Comparison of ENCODE assay signal across 29 cellular contexts in genomic region chr11:60864856-60865513, GRCh38. TPM values are rescaled to one million over a fixed set of nuclear protein-coding genes. Genes with fewer than 3 reads are reported as not detected.
DNase-seq lines count a peak whose midpoint lies in the region; ATAC-seq and TF ChIP-seq lines count a peak whose summit lies in the region.
"Had no signal": no experiment of that assay in that cellular context is flagged by ENCODE, and none has a peak within 500 bp of the region (broad histone marks: within the 10 kb centered on the region; RNA-seq: fewer than 3 reads in every experiment).

No MANE protein-coding gene starts in this region.

- no CpG with 5 or more reads among the region's 7 CpGs for WGBS in neuronal stem cell (ENCODE audit: extremely low coverage in 2 of 2, insufficient read length in 2 of 2, insufficient replicate concordance in 1 of 2), 2 donors

- H2BK12ac ChIP-seq in neuronal stem cell (ENCODE audit: low read length) = no peak overlapping the region

- H3K9ac ChIP-seq in BLaER1 = no peak overlapping the region
- no peak overlapping the region for H3K9ac ChIP-seq in MM.1S (ENCODE audit: low read length)
- H3K9ac ChIP-seq in neuronal stem cell (ENCODE audit: low read depth, low read length, poor library complexity) = no peak overlapping the region

- H2AK5ac ChIP-seq in neuronal stem cell (ENCODE audit: low read depth, low read length) = no peak overlapping the region

- peak overlapping the region; percentile 69 for H3K27ac Mint-ChIP-seq in activated CD8-positive, alpha-beta memory T cell treated with anti-CD3 and anti-CD28 coated beads, Interleukin-2, amount 10 ng/mL, durations not matched to agents 7 days and 5 days
- no peak overlapping the region for H3K27ac Mint-ChIP-seq in CD8-positive, alpha-beta T cell
- H3K27ac Mint-ChIP-seq in activated T-helper 1 cell treated with anti-CD3 and anti-CD28 coated beads, Interleukin-12 subunit alpha, Interleukin-12 subunit beta, Interleukin-2, Interleukin-4 antibody, amounts not matched to agents 30 ng/mL and 10 ng/mL and 1 ng/mL, durations not matched to agents 14 hours and 24 hours and 36 hours = no peak overlapping the region
- H3K27ac Mint-ChIP-seq: immature natural killer cell; stimulated activated naive CD8-positive, alpha-beta T cell treated with anti-CD3 and anti-CD28 coated beads, Interleukin-15, amount 100 ng/mL, for 72 hours had no signal

- peak overlapping the region; percentile 25 for H3K14ac ChIP-seq in neuronal stem cell (ENCODE audit: low read length)

- peak; percentile 23 for DNase-seq in MM.1S
- no peak for DNase-seq in activated CD8-positive, alpha-beta memory T cell treated with anti-CD3 and anti-CD28 coated beads, Interleukin-2, amount 10 ng/mL, durations not matched to agents 7 days and 5 days
- DNase-seq in neuronal stem cell (ENCODE audit: low spot score) = no peak
- no peak for DNase-seq in NCI-H2029 treated with DMSO at 0.1 percent for 48 hours (lab: John Stamatoyannopoulos, UW)
- no peak for DNase-seq in CD8-positive, alpha-beta T cell
- DNase-seq in activated T-helper 1 cell treated with anti-CD3 and anti-CD28 coated beads, Interleukin-12 subunit alpha, Interleukin-12 subunit beta, Interleukin-2, Interleukin-4 antibody, amounts not matched to agents 30 ng/mL and 10 ng/mL and 1 ng/mL, durations not matched to agents 14 hours and 24 hours and 36 hours (ENCODE audit: low spot score) = no peak
- DNase-seq: activated CD4-positive, alpha-beta T cell treated with anti-CD3 and anti-CD28 coated beads for 48 hours; COR-L47; DMS53; hypothalamus; immature natural killer cell; mesenchymal stem cell; NCI-H1417; NCI-H2081 treated with DMSO at 0.1 percent for 48 hours; NCI-H226; NCI-H774; stimulated activated naive CD8-positive, alpha-beta T cell treated with anti-CD3 and anti-CD28 coated beads, Interleukin-15, amount 100 ng/mL, for 72 hours had no signal

- H3K79me1 ChIP-seq in neuronal stem cell (ENCODE audit: low read depth, low read length) = no peaks in the 10 kb centered on the region

- no peak for TF ChIP-seq CTCF in MM.1S (IDR thresholded peaks at IDR 0.05; ENCODE audit: low read length)
- no peak for TF ChIP-seq CTCF in CD8-positive, alpha-beta T cell (IDR thresholded peaks at IDR 0.05)

- H3K4me2 ChIP-seq in BLaER1 (peak overlapping the region; percentile 61), MM.1S (ENCODE audit: low read depth, low read length) (peak overlapping the region; percentile 5; the same call in 1 of the 2 replicates), neuronal stem cell (ENCODE audit: insufficient read depth, low read length, poor library complexity, severe bottlenecking) (no peak overlapping the region)

- no peak overlapping the region for H4K91ac ChIP-seq in neuronal stem cell (ENCODE audit: low read depth, low read length, poor library complexity)

- no peaks in the 10 kb centered on the region for H3K27me3 ChIP-seq in BLaER1
- no peaks in the 10 kb centered on the region for H3K27me3 ChIP-seq in MM.1S (replicated peaks; ENCODE audit: insufficient read depth, low read length)
- H3K27me3 ChIP-seq in neuronal stem cell (ENCODE audit: control insufficient read depth in 3 of 3, insufficient read depth in 3 of 3, low read depth in 1 of 3, low read length in 3 of 3) = peaks cover 0 to 5% (median 0%) of the 10 kb centered on the region in 3 experiments
- no peaks in the 10 kb centered on the region for H3K27me3 ChIP-seq in CD8-positive, alpha-beta T cell (ENCODE audit: insufficient read depth, low read length)
- H3K27me3 ChIP-seq: tibial nerve had no signal

- no peaks in the 10 kb centered on the region for H3K9me3 ChIP-seq in BLaER1
- H3K9me3 ChIP-seq in MM.1S (replicated peaks; ENCODE audit: insufficient read depth, low read length) = no peaks in the 10 kb centered on the region
- H3K9me3 ChIP-seq in neuronal stem cell (replicated peaks in 1 of 2; ENCODE audit: control insufficient read depth in 2 of 2, insufficient read depth in 1 of 2, low read depth in 1 of 2, low read length in 2 of 2) = no peaks in the 10 kb centered on the region
- no peaks in the 10 kb centered on the region for H3K9me3 ChIP-seq in CD8-positive, alpha-beta T cell (ENCODE audit: low read length)
- H3K9me3 ChIP-seq: tibial nerve had no signal

- H2BK120ac ChIP-seq in neuronal stem cell (ENCODE audit: low read depth, low read length) = no peak overlapping the region

- H3K36me3 ChIP-seq in BLaER1 (no peaks in the 10 kb centered on the region), MM.1S (replicated peaks; ENCODE audit: insufficient read depth, low read length) (no peaks in the 10 kb centered on the region), neuronal stem cell (replicated peaks in 1 of 2; ENCODE audit: control insufficient read depth in 2 of 2, insufficient read depth in 2 of 2, low read length in 2 of 2) (no peaks in the 10 kb centered on the region)
- no peaks in the 10 kb centered on the region for H3K36me3 ChIP-seq in CD8-positive, alpha-beta T cell (ENCODE audit: insufficient read depth, low read length)
- H3K36me3 ChIP-seq: tibial nerve had no signal

- H4K8ac ChIP-seq in neuronal stem cell (ENCODE audit: low read depth, low read length) = no peak overlapping the region

- CTCF ChIA-PET in activated CD8-positive, alpha-beta memory T cell treated with anti-CD3 and anti-CD28 coated beads, Interleukin-2, amount 10 ng/mL, durations not matched to agents 7 days and 5 days (lab: Charles Lee) = interaction anchor here (0.9 to 3.4 kb wide), 5 partner anchors 9 to 37 kb away, joined by 3 to 13 read pairs (median 3); partner anchors contain the start of gene PTGDR2
- CTCF ChIA-PET in CD8-positive, alpha-beta T cell (lab: Charles Lee) = interaction anchor here (1.2 to 1.8 kb wide), 2 partner anchors 33 to 34 kb away, joined by 4 to 7 read pairs; no protein-coding TSS in a partner anchor

- H3K4ac ChIP-seq in neuronal stem cell (ENCODE audit: low read length) = no peak overlapping the region

- H3K4me3 ChIP-seq in BLaER1 (no peak overlapping the region), MM.1S (ENCODE audit: low read length) (no peak overlapping the region), neuronal stem cell (ENCODE audit: low read length in 2 of 2) (no peak overlapping the region)
- H3K4me3 ChIP-seq in CD8-positive, alpha-beta T cell (ENCODE audit: low read depth, low read length) = no peak overlapping the region
- H3K4me3 ChIP-seq: skin epidermis, tibial nerve had no signal

- ATAC-seq in activated CD8-positive, alpha-beta memory T cell treated with anti-CD3 and anti-CD28 coated beads, Interleukin-2, amount 10 ng/mL, durations not matched to agents 7 days and 5 days = peak; percentile 47
- no peak for ATAC-seq in GM21786 (IDR thresholded peaks at IDR 0.05; ENCODE audit: unreplicated experiment)
- no peak for ATAC-seq in CD8-positive, alpha-beta T cell
- ATAC-seq: left lobe of liver; stimulated activated naive CD8-positive, alpha-beta T cell treated with anti-CD3 and anti-CD28 coated beads, Interleukin-15, amount 100 ng/mL, for 72 hours had no signal

- H2BK15ac ChIP-seq in neuronal stem cell (ENCODE audit: low read length) = no peak overlapping the region

- no peaks in the 10 kb centered on the region for H3K9me3 Mint-ChIP-seq in activated CD8-positive, alpha-beta memory T cell treated with anti-CD3 and anti-CD28 coated beads, Interleukin-2, amount 10 ng/mL, durations not matched to agents 7 days and 5 days (ENCODE audit: low read depth)
- H3K9me3 Mint-ChIP-seq in CD8-positive, alpha-beta T cell = no peaks in the 10 kb centered on the region
- H3K9me3 Mint-ChIP-seq in activated T-helper 1 cell treated with anti-CD3 and anti-CD28 coated beads, Interleukin-12 subunit alpha, Interleukin-12 subunit beta, Interleukin-2, Interleukin-4 antibody, amounts not matched to agents 30 ng/mL and 10 ng/mL and 1 ng/mL, durations not matched to agents 14 hours and 24 hours and 36 hours = no peaks in the 10 kb centered on the region
- H3K9me3 Mint-ChIP-seq: central memory CD8-positive, alpha-beta T cell; immature natural killer cell; stimulated activated naive CD8-positive, alpha-beta T cell treated with anti-CD3 and anti-CD28 coated beads, Interleukin-15, amount 100 ng/mL, for 72 hours had no signal

- no peaks in the 10 kb centered on the region for H3K27me3 Mint-ChIP-seq in activated CD8-positive, alpha-beta memory T cell treated with anti-CD3 and anti-CD28 coated beads, Interleukin-2, amount 10 ng/mL, durations not matched to agents 7 days and 5 days
- no peaks in the 10 kb centered on the region for H3K27me3 Mint-ChIP-seq in CD8-positive, alpha-beta T cell (ENCODE audit: low read depth)
- H3K27me3 Mint-ChIP-seq in activated T-helper 1 cell treated with anti-CD3 and anti-CD28 coated beads, Interleukin-12 subunit alpha, Interleukin-12 subunit beta, Interleukin-2, Interleukin-4 antibody, amounts not matched to agents 30 ng/mL and 10 ng/mL and 1 ng/mL, durations not matched to agents 14 hours and 24 hours and 36 hours (ENCODE audit: insufficient read depth) = peaks cover 8% of the 10 kb centered on the region
- H3K27me3 Mint-ChIP-seq: stimulated activated naive CD8-positive, alpha-beta T cell treated with anti-CD3 and anti-CD28 coated beads, Interleukin-15, amount 100 ng/mL, for 72 hours had no signal

- H3K79me2 ChIP-seq in MM.1S (ENCODE audit: low read length) = no peaks in the 10 kb centered on the region

- no peaks in the 10 kb centered on the region for H3K36me3 Mint-ChIP-seq in activated CD8-positive, alpha-beta memory T cell treated with anti-CD3 and anti-CD28 coated beads, Interleukin-2, amount 10 ng/mL, durations not matched to agents 7 days and 5 days
- H3K36me3 Mint-ChIP-seq in CD8-positive, alpha-beta T cell = no peaks in the 10 kb centered on the region
- no peaks in the 10 kb centered on the region for H3K36me3 Mint-ChIP-seq in activated T-helper 1 cell treated with anti-CD3 and anti-CD28 coated beads, Interleukin-12 subunit alpha, Interleukin-12 subunit beta, Interleukin-2, Interleukin-4 antibody, amounts not matched to agents 30 ng/mL and 10 ng/mL and 1 ng/mL, durations not matched to agents 14 hours and 24 hours and 36 hours (ENCODE audit: low read depth)
- H3K36me3 Mint-ChIP-seq: immature natural killer cell had no signal

- H3K9me2 ChIP-seq in MM.1S (replicated peaks; ENCODE audit: insufficient read depth, low read length) = no peaks in the 10 kb centered on the region

- H3F3A ChIP-seq in MM.1S (ENCODE audit: insufficient read depth, low read length) = peaks cover 5% of the 10 kb centered on the region

- H4K20me1 ChIP-seq in BLaER1 (no peaks in the 10 kb centered on the region), MM.1S (ENCODE audit: insufficient read depth, low read length) (no peaks in the 10 kb centered on the region)

- H3K4me1 ChIP-seq in BLaER1 (peaks cover 94% of the 10 kb centered on the region), MM.1S (ENCODE audit: low read length) (peaks cover 34% of the 10 kb centered on the region), neuronal stem cell (ENCODE audit: control insufficient read depth in 2 of 2, insufficient read depth in 1 of 2, low read depth in 1 of 2, low read length in 2 of 2) (peaks cover 0 to 4% of the 10 kb centered on the region in 2 donors)
- H3K4me1 ChIP-seq in CD8-positive, alpha-beta T cell (ENCODE audit: insufficient read depth, low read length) = peaks cover 12% of the 10 kb centered on the region
- H3K4me1 ChIP-seq: tibial nerve had no signal

- peak overlapping the region; percentile 11 for H3K23ac ChIP-seq in neuronal stem cell (ENCODE audit: low read depth, low read length, poor library complexity)

- intact Hi-C loops in CD8-positive, alpha-beta T cell (cut with DNase I, micrococcal nuclease) = no loop called here
- intact Hi-C loops in activated T-helper 1 cell treated with anti-CD3 and anti-CD28 coated beads, Interleukin-12 subunit alpha, Interleukin-12 subunit beta, Interleukin-2, Interleukin-4 antibody, amounts not matched to agents 30 ng/mL and 10 ng/mL and 1 ng/mL, durations not matched to agents 14 hours and 24 hours and 36 hours (cut with micrococcal nuclease) = no loop called here

- H2AFZ ChIP-seq in MM.1S (ENCODE audit: low read length) (0 out of 2 replicates have a peak overlapping the region, but pooled peaks have one; percentile 30), neuronal stem cell (ENCODE audit: low read length) (no peak overlapping the region)

- H3K4me1 Mint-ChIP-seq in activated CD8-positive, alpha-beta memory T cell treated with anti-CD3 and anti-CD28 coated beads, Interleukin-2, amount 10 ng/mL, durations not matched to agents 7 days and 5 days = peaks cover 55% of the 10 kb centered on the region
- peaks cover 11% of the 10 kb centered on the region for H3K4me1 Mint-ChIP-seq in CD8-positive, alpha-beta T cell (ENCODE audit: low read depth)
- H3K4me1 Mint-ChIP-seq in activated T-helper 1 cell treated with anti-CD3 and anti-CD28 coated beads, Interleukin-12 subunit alpha, Interleukin-12 subunit beta, Interleukin-2, Interleukin-4 antibody, amounts not matched to agents 30 ng/mL and 10 ng/mL and 1 ng/mL, durations not matched to agents 14 hours and 24 hours and 36 hours (ENCODE audit: low read depth) = no peaks in the 10 kb centered on the region
- H3K4me1 Mint-ChIP-seq: central memory CD8-positive, alpha-beta T cell had no signal

- H3K27ac ChIP-seq in BLaER1 (no peak overlapping the region; the same call in 1 of the 2 replicates), MM.1S (ENCODE audit: low read length) (no peak overlapping the region; the same call in 1 of the 2 replicates), neuronal stem cell (replicated peaks; ENCODE audit: low read length) (no peak overlapping the region)
- H3K27ac ChIP-seq in CD8-positive, alpha-beta T cell (ENCODE audit: low read depth, low read length) = no peak overlapping the region
- H3K27ac ChIP-seq: skin epidermis, tibial nerve had no signal

- H2BK5ac ChIP-seq in neuronal stem cell (ENCODE audit: low read length) = no peak overlapping the region

- H3K4me3 Mint-ChIP-seq in activated CD8-positive, alpha-beta memory T cell treated with anti-CD3 and anti-CD28 coated beads, Interleukin-2, amount 10 ng/mL, durations not matched to agents 7 days and 5 days = no peak overlapping the region
- H3K4me3 Mint-ChIP-seq in CD8-positive, alpha-beta T cell = no peak overlapping the region
- H3K4me3 Mint-ChIP-seq in activated T-helper 1 cell treated with anti-CD3 and anti-CD28 coated beads, Interleukin-12 subunit alpha, Interleukin-12 subunit beta, Interleukin-2, Interleukin-4 antibody, amounts not matched to agents 30 ng/mL and 10 ng/mL and 1 ng/mL, durations not matched to agents 14 hours and 24 hours and 36 hours = no peak overlapping the region
- H3K4me3 Mint-ChIP-seq: central memory CD8-positive, alpha-beta T cell; immature natural killer cell; stimulated activated naive CD8-positive, alpha-beta T cell treated with anti-CD3 and anti-CD28 coated beads, Interleukin-15, amount 100 ng/mL, for 72 hours had no signal

- POLR2A ChIA-PET in CD8-positive, alpha-beta T cell (lab: Charles Lee) = interaction anchor here (0.8 kb wide), 1 partner anchor 26 kb away, joined by 3 read pairs; no protein-coding TSS in a partner anchor

- no peak overlapping the region for H3K18ac ChIP-seq in neuronal stem cell (ENCODE audit: low read length)

RNA-seq across cellular contexts. Expression of gene ZP1, which starts 2.4 kb away (rescaled TPM):
- total RNA-seq in activated CD8-positive, alpha-beta memory T cell treated with anti-CD3 and anti-CD28 coated beads, Interleukin-2, amount 10 ng/mL, durations not matched to agents 7 days and 5 days = not detected
- polyA plus RNA-seq in neuronal stem cell (2013, experiment 1 of 2) = not detected
- not detected for polyA plus RNA-seq in neuronal stem cell (2013, experiment 2 of 2)
- total RNA-seq in CD8-positive, alpha-beta T cell = not detected
- total RNA-seq in activated T-helper 1 cell treated with anti-CD3 and anti-CD28 coated beads, Interleukin-12 subunit alpha, Interleukin-12 subunit beta, Interleukin-2, Interleukin-4 antibody, amounts not matched to agents 30 ng/mL and 10 ng/mL and 1 ng/mL, durations not matched to agents 14 hours and 24 hours and 36 hours = not detected in 2 replicates
- total RNA-seq: dermis microvascular lymphatic vessel endothelial cell; G401; left lobe of liver; SK-MEL-5; T-helper 1 cell treated with Interleukin-12 subunit alpha and Interleukin-12 subunit beta and Interleukin-4 antibody, amounts not matched to agents 30 ng/mL and 1 ng/mL, for 36 hours; tibial nerve had no signal
- polyA plus RNA-seq: immature natural killer cell had no signal

RNA-seq across cellular contexts. Expression of gene PTGDR2, which starts 9.2 kb away (rescaled TPM):
- 1 to 10 TPM; 1.1 to 3.7 TPM for total RNA-seq in activated CD8-positive, alpha-beta memory T cell treated with anti-CD3 and anti-CD28 coated beads, Interleukin-2, amount 10 ng/mL, durations not matched to agents 7 days and 5 days
- 0.13 TPM for polyA plus RNA-seq in neuronal stem cell (2013, experiment 1 of 2)
- 0.11 TPM for polyA plus RNA-seq in neuronal stem cell (2013, experiment 2 of 2)
- under 1 TPM; 0.19 to 0.22 TPM for total RNA-seq in CD8-positive, alpha-beta T cell
- total RNA-seq in activated T-helper 1 cell treated with anti-CD3 and anti-CD28 coated beads, Interleukin-12 subunit alpha, Interleukin-12 subunit beta, Interleukin-2, Interleukin-4 antibody, amounts not matched to agents 30 ng/mL and 10 ng/mL and 1 ng/mL, durations not matched to agents 14 hours and 24 hours and 36 hours = 0.10 TPM in 2 replicates
- total RNA-seq: dermis microvascular lymphatic vessel endothelial cell, G401, H4, RPMI7951, SK-MEL-5 had no signal

RNA-seq across cellular contexts. Expression of gene CCDC86, which starts 23.1 kb away (rescaled TPM):
- total RNA-seq in activated CD8-positive, alpha-beta memory T cell treated with anti-CD3 and anti-CD28 coated beads, Interleukin-2, amount 10 ng/mL, durations not matched to agents 7 days and 5 days = 10 to 100 TPM; 26.5 to 40.8 TPM
- polyA plus RNA-seq in neuronal stem cell (2013, experiment 1 of 2) = 22.5 TPM
- polyA plus RNA-seq in neuronal stem cell (2013, experiment 2 of 2) = 21.0 TPM
- 10 to 100 TPM; 10.8 to 11.9 TPM for total RNA-seq in CD8-positive, alpha-beta T cell
- 88.2 and 92.2 TPM in 2 replicates for total RNA-seq in activated T-helper 1 cell treated with anti-CD3 and anti-CD28 coated beads, Interleukin-12 subunit alpha, Interleukin-12 subunit beta, Interleukin-2, Interleukin-4 antibody, amounts not matched to agents 30 ng/mL and 10 ng/mL and 1 ng/mL, durations not matched to agents 14 hours and 24 hours and 36 hours

RNA-seq across cellular contexts. Expression of gene PRPF19, which starts 41.4 kb away (rescaled TPM):
- total RNA-seq in activated CD8-positive, alpha-beta memory T cell treated with anti-CD3 and anti-CD28 coated beads, Interleukin-2, amount 10 ng/mL, durations not matched to agents 7 days and 5 days = 100 to 1,000 TPM; 125 to 144 TPM
- polyA plus RNA-seq in neuronal stem cell (2013, experiment 1 of 2) = 80.3 TPM
- polyA plus RNA-seq in neuronal stem cell (2013, experiment 2 of 2) = 77.6 TPM
- 10 to 100 TPM; 96.1 to 99.4 TPM for total RNA-seq in CD8-positive, alpha-beta T cell
- 221 and 222 TPM in 2 replicates for total RNA-seq in activated T-helper 1 cell treated with anti-CD3 and anti-CD28 coated beads, Interleukin-12 subunit alpha, Interleukin-12 subunit beta, Interleukin-2, Interleukin-4 antibody, amounts not matched to agents 30 ng/mL and 10 ng/mL and 1 ng/mL, durations not matched to agents 14 hours and 24 hours and 36 hours

RNA-seq across cellular contexts. Expression of gene TMEM109, which starts 49.0 kb away (rescaled TPM):
- total RNA-seq in activated CD8-positive, alpha-beta memory T cell treated with anti-CD3 and anti-CD28 coated beads, Interleukin-2, amount 10 ng/mL, durations not matched to agents 7 days and 5 days = 100 to 1,000 TPM; 106 to 121 TPM
- polyA plus RNA-seq in neuronal stem cell (2013, experiment 1 of 2) = 64.1 TPM
- 63.1 TPM for polyA plus RNA-seq in neuronal stem cell (2013, experiment 2 of 2)
- total RNA-seq in CD8-positive, alpha-beta T cell = 10 to 100 TPM; 46.7 to 52.2 TPM
- 138 and 143 TPM in 2 replicates for total RNA-seq in activated T-helper 1 cell treated with anti-CD3 and anti-CD28 coated beads, Interleukin-12 subunit alpha, Interleukin-12 subunit beta, Interleukin-2, Interleukin-4 antibody, amounts not matched to agents 30 ng/mL and 10 ng/mL and 1 ng/mL, durations not matched to agents 14 hours and 24 hours and 36 hours
